In genomic region chr9:96345551-96345950, GRCh38 we compare ENCODE assay signal across 17 cellular contexts. TPM values are rescaled to one million over a fixed set of nuclear protein-coding genes. Genes with fewer than 3 reads are reported as not detected.
A peak's percentile ranks its signal among the peaks of the same experiment; 100 is the strongest.
DNase-seq lines count a peak whose midpoint lies in the region; ATAC-seq and TF ChIP-seq lines count a peak whose summit lies in the region.
"Had no signal": no experiment of that assay in that cellular context is flagged by ENCODE, and none has a peak within 500 bp of the region (broad histone marks: within the 10 kb centered on the region; RNA-seq: fewer than 3 reads in every experiment).

No MANE protein-coding gene starts in this region.

- TF ChIP-seq CTCF in dorsolateral prefrontal cortex (IDR thresholded peaks at IDR 0.05 in 54 of 56, conservative IDR thresholded peaks at IDR 0.05 in 2 of 56; ENCODE audit: low read depth in 1 of 56, partially characterized antibody in 56 of 56) (no peak), neural crest cell (conservative IDR thresholded peaks at IDR 0.05) (no peak), vagina (IDR thresholded peaks at IDR 0.05) (no peak)

- peak overlapping the region in 56 of 59 donors; percentile 11 to 97 (median 80) for H3K27ac ChIP-seq in dorsolateral prefrontal cortex
- peak overlapping the region; percentile 62 for H3K27ac ChIP-seq in vagina

- no peak overlapping the region for H3K4me3 Mint-ChIP-seq in neural crest cell
- H3K4me3 Mint-ChIP-seq: CD14-positive monocyte had no signal

- DNase-seq in left ventricle myocardium superior (no peak), cardiac septum (ENCODE audit: low spot score) (no peak), dorsolateral prefrontal cortex (no peak), neural crest cell (ENCODE audit: low read depth, low spot score) (no peak), vagina (ENCODE audit: extremely low spot score in 2 of 2) (no peak), hepatic stellate cell (ENCODE audit: low spot score) (no peak), amygdala (lab: John Stamatoyannopoulos, UW) (no peak), NK-92 (lab: John Stamatoyannopoulos, UW; ENCODE audit: unreplicated experiment) (no peak)
- DNase-seq: activated gamma-delta T cell; foreskin keratinocyte; NCI-H1436; NCI-H2227 treated with DMSO at 0.1 percent for 48 hours; stimulated activated CD4-positive, alpha-beta T cell treated with anti-CD3 and anti-CD28 coated beads, Interleukin-2, amount 100 ng/mL, for 24 hours had no signal

- H3K27me3 Mint-ChIP-seq in neural crest cell (ENCODE audit: low read depth), result no peaks in the 10 kb centered on the region

- no peaks in the 10 kb centered on the region for H3K9me3 ChIP-seq in vagina

- H3K36me3 Mint-ChIP-seq in neural crest cell (ENCODE audit: low read depth), result peaks cover 25% of the 10 kb centered on the region

- H3K4me3 ChIP-seq in dorsolateral prefrontal cortex (no peak overlapping the region), vagina (no peak overlapping the region)

- TF ChIP-seq POLR2A in vagina (IDR thresholded peaks at IDR 0.05), result no peak

- H3K36me3 ChIP-seq in vagina, result peaks cover 0 to 12% of the 10 kb centered on the region in 2 donors

- peaks cover 75% of the 10 kb centered on the region for H3K4me1 Mint-ChIP-seq in neural crest cell

- H3K4me1 ChIP-seq in vagina, result peaks cover 16% of the 10 kb centered on the region

- peak overlapping the region; percentile 81 for H3K27ac Mint-ChIP-seq in neural crest cell (ENCODE audit: unreplicated experiment)

- H3K9me3 Mint-ChIP-seq in neural crest cell, result peaks cover 6% of the 10 kb centered on the region

- intact Hi-C loops in left ventricle myocardium superior (cut with micrococcal nuclease), result no loop called here
- intact Hi-C loops in cardiac septum (cut with DNase I), result no loop called here
- intact Hi-C loops in dorsolateral prefrontal cortex (cut with DNase I), result loop anchor here (2.0 to 5.0 kb wide), 3 partner anchors 37 to 73 kb away; partner anchors contain the start of genes ZNF367 (in 2 of the 2) and SLC35D2 (in 1 of the 2)
- intact Hi-C loops in vagina (cut with DNase I), result no loop called here

- ATAC-seq in left ventricle myocardium superior, result peak; percentile 25
- ATAC-seq: foreskin keratinocyte, sciatic nerve had no signal

- H3K27me3 ChIP-seq in dorsolateral prefrontal cortex, result no peaks in the 10 kb centered on the region
- no peaks in the 10 kb centered on the region for H3K27me3 ChIP-seq in vagina
- H3K27me3 ChIP-seq: foreskin keratinocyte had no signal

RNA-seq across cellular contexts. Expression of gene SLC35D2, which starts 38.0 kb away (rescaled TPM):
- total RNA-seq in left ventricle myocardium superior, result 16.0 TPM
- total RNA-seq in cardiac septum, result 12.9 TPM
- total RNA-seq in dorsolateral prefrontal cortex, result 10 to 100 TPM in 105 of 120 experiments, 1 to 10 TPM in 15; 5.6 to 99.0 (median 18.4) TPM
- 19.0 and 19.2 TPM in 2 replicates for total RNA-seq in neural crest cell
- 17.9 TPM for total RNA-seq in vagina

RNA-seq across cellular contexts. Expression of gene HSD17B3, which starts 43.6 kb away (rescaled TPM):
- total RNA-seq in left ventricle myocardium superior, result 0.59 TPM
- total RNA-seq in cardiac septum, result 1.3 TPM
- total RNA-seq in dorsolateral prefrontal cortex, result 10 to 100 TPM in 18 of 120 experiments, 1 to 10 TPM in 97, under 1 TPM in 3, not detected in 2; 0.47 to 18.8 (median 5.0) TPM
- not detected in 2 replicates for total RNA-seq in neural crest cell
- total RNA-seq in vagina, result not detected
- total RNA-seq: A172, cerebellum, foreskin keratinocyte had no signal

Comparison
In these comparisons a context has a peak if more than half of its experiments do, and no peak if none do; other contexts are left out.
1. intact Hi-C loops: an anchor here in dorsolateral prefrontal cortex (2.0 to 5.0 kb wide); none called in left ventricle myocardium superior, cardiac septum and vagina.